ENCODE assay signal across 16 cellular contexts in the genomic region with DNA sequence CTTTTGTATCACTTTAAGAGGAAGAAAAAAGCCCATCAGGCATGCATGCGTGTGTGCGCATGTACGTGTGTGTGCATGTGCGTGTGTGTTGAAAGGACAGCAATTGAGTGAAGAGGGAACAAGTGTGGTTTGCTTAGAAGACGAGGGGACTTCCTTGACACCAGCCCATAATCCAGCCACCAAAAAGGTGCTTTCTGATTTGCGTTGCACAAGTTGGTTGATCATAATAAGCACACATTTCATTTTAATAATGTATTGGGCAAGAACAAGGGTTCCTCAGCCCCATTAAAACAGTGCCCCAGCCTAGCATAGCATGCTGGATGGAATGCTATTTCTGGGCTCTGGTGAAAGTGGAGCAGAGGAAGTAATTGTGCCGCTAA.
DNase-seq lines count a peak whose midpoint lies in the region; ATAC-seq and TF ChIP-seq lines count a peak whose summit lies in the region.
"Had no signal": no experiment of that assay in that cellular context is flagged by ENCODE, and none has a peak within 500 bp of the region (broad histone marks: within the 10 kb centered on the region; RNA-seq: fewer than 3 reads in every experiment).

No MANE protein-coding gene starts in this region.

- no peaks in the 10 kb centered on the region for H3K27me3 ChIP-seq in GM23248 (replicated peaks; ENCODE audit: insufficient read depth)
- H3K27me3 ChIP-seq in tibial nerve = no peaks in the 10 kb centered on the region

- peaks cover 19% of the 10 kb centered on the region for H3K4me1 ChIP-seq in GM23248 (ENCODE audit: insufficient read depth)
- peaks cover 0 to 9% (median 0%) of the 10 kb centered on the region in 4 donors for H3K4me1 ChIP-seq in tibial nerve

- H3K27ac ChIP-seq in GM23248 (peak overlapping the region; percentile 26; the same call in 1 of the 2 replicates), tibial nerve (no peak overlapping the region)
- H3K27ac ChIP-seq: heart left ventricle had no signal

- H2AFZ ChIP-seq in GM23248 = peak overlapping the region; percentile 72

- no peak for ATAC-seq in HG03469 (IDR thresholded peaks at IDR 0.05; ENCODE audit: unreplicated experiment)

- H3K9me3 ChIP-seq in GM23248 (ENCODE audit: low read depth) = no peaks in the 10 kb centered on the region
- peaks cover 0 to 9% (median 0%) of the 10 kb centered on the region in 4 donors for H3K9me3 ChIP-seq in tibial nerve

- 0 out of 2 replicates have a peak, but pooled peaks cover 6% of the 10 kb centered on the region for H3F3A ChIP-seq in GM23248 (ENCODE audit: insufficient read depth)

- no peak for TF ChIP-seq POLR2A in tibial nerve (IDR thresholded peaks at IDR 0.05)

- H3K4me2 ChIP-seq in GM23248 (ENCODE audit: unreplicated experiment) = peak overlapping the region; percentile 35

- H3K9ac ChIP-seq in GM23248 = no peak overlapping the region

- TF ChIP-seq EP300 in tibial nerve (IDR thresholded peaks at IDR 0.05) = peak in 1 of 2 donors; percentile 7

- no peaks in the 10 kb centered on the region for H3K9me2 ChIP-seq in GM23248 (ENCODE audit: insufficient read depth)

- DNase-seq in AG20443 (ENCODE audit: low spot score) = peak; percentile 50
- DNase-seq in GM23248 = peak; percentile 47
- DNase-seq in SKM-1 treated with dmso at 0.1 percent for 144 hours (lab: John Stamatoyannopoulos, UW; ENCODE audit: unreplicated experiment) = peak; percentile 40
- peak; percentile 16 for DNase-seq in iris pigment epithelial cell (ENCODE audit: low read depth)
- no peak for DNase-seq in tibial nerve (ENCODE audit: low spot score in 2 of 2)
- no peak for DNase-seq in ACHN
- DNase-seq in activated gamma-delta T cell treated with Interleukin-2 at 50 U/mL for 16 hours = no peak
- DNase-seq: CD4-positive, alpha-beta T cell; central memory CD4-positive, alpha-beta T cell; GOT3; heart left ventricle; Karpas-422; NCI-H187 treated with DMSO at 0.1 percent for 48 hours; NCI-H748 treated with DMSO at 0.1 percent for 48 hours; stimulated activated CD4-positive, alpha-beta T cell treated with anti-CD3 and anti-CD28 coated beads, Interleukin-2, amount 100 ng/mL, for 48 hours had no signal

- no peaks in the 10 kb centered on the region for H3K79me2 ChIP-seq in GM23248 (ENCODE audit: insufficient read depth)

- in situ Hi-C loops in GM23248 (cut with MboI) (no loop called here), ACHN (cut with HindIII; ENCODE audit: low pct_ligation_motif_present, low pct_unique_long_range_greater_than_20kb, low sequenced_read_pairs) (no loop called here)

- H3K36me3 ChIP-seq in GM23248 (ENCODE audit: low read depth) (no peaks in the 10 kb centered on the region), tibial nerve (no peaks in the 10 kb centered on the region)
- H3K36me3 ChIP-seq: heart left ventricle had no signal

- no peak for TF ChIP-seq CTCF in tibial nerve (IDR thresholded peaks at IDR 0.05)

- H3K4me3 ChIP-seq in GM23248 (0 out of 2 replicates have a peak overlapping the region, but pooled peaks have one; percentile 19), tibial nerve (no peak overlapping the region)
- H3K4me3 ChIP-seq: heart left ventricle had no signal

- 12 to 18% methylated on average over 7 of the region's 7 CpGs for WGBS in GM23248 (ENCODE audit: low coverage in 1 of 2, low lambda C conversion rate in 2 of 2, missing lambda C conversion rate in 2 of 2), 2 experiments
- 36 to 42% methylated on average over 7 of the region's 7 CpGs for WGBS in tibial nerve, 2 donors

- no peaks in the 10 kb centered on the region for H4K20me1 ChIP-seq in GM23248 (ENCODE audit: insufficient read depth)

Comparison
In these comparisons a context has a peak if more than half of its experiments do, and no peak if none do; other contexts are left out.
1. DNase-seq: peak in AG20443 (single experiment), GM23248 (single experiment), SKM-1 treated with dmso at 0.1 percent for 144 hours (single experiment) and iris pigment epithelial cell (single experiment); none in tibial nerve (0 of 2), ACHN (single experiment) and activated gamma-delta T cell treated with Interleukin-2 at 50 U/mL for 16 hours (single experiment).